2 cellular contexts compared by ENCODE assay signal in genomic region chr15:64928626-64929220, GRCh38.
TF ChIP-seq lines count a peak whose summit lies in the region.

No MANE protein-coding gene starts in this region.

TF ChIP-seq in GM12891, 5 proteins besides CTCF, POLR2A, EP300 and RAD21:
- TF ChIP-seq POU2F2 (IDR thresholded peaks at IDR 0.05; ENCODE audit: low read depth, low read length) = no peak

TF ChIP-seq in GM12878, 131 proteins besides CTCF, POLR2A, EP300 and RAD21:
- no peak for TF ChIP-seq POLR2AphosphoS5 (IDR thresholded peaks at IDR 0.05; ENCODE audit: low read length)
- TF ChIP-seq ZBTB4 (CRISPR knock-in tag; IDR thresholded peaks at IDR 0.05) = no peak
- TF ChIP-seq POU2F2 (IDR thresholded peaks at IDR 0.05; ENCODE audit: borderline replicate concordance, low read depth, low read length) = no peak
- no peak for TF ChIP-seq JUND (IDR thresholded peaks at IDR 0.05; ENCODE audit: low read depth, low read length)
- TF ChIP-seq BRCA1 (IDR thresholded peaks at IDR 0.05; ENCODE audit: low read depth, low read length) = no peak
- no peak for TF ChIP-seq ZBED1 (IDR thresholded peaks at IDR 0.05; ENCODE audit: borderline replicate concordance)
- no peak for TF ChIP-seq SREBF1 (IDR thresholded peaks at IDR 0.05; ENCODE audit: low read length)
- no peak for TF ChIP-seq SMARCA5 (IDR thresholded peaks at IDR 0.05)
- TF ChIP-seq, protein P1, sequence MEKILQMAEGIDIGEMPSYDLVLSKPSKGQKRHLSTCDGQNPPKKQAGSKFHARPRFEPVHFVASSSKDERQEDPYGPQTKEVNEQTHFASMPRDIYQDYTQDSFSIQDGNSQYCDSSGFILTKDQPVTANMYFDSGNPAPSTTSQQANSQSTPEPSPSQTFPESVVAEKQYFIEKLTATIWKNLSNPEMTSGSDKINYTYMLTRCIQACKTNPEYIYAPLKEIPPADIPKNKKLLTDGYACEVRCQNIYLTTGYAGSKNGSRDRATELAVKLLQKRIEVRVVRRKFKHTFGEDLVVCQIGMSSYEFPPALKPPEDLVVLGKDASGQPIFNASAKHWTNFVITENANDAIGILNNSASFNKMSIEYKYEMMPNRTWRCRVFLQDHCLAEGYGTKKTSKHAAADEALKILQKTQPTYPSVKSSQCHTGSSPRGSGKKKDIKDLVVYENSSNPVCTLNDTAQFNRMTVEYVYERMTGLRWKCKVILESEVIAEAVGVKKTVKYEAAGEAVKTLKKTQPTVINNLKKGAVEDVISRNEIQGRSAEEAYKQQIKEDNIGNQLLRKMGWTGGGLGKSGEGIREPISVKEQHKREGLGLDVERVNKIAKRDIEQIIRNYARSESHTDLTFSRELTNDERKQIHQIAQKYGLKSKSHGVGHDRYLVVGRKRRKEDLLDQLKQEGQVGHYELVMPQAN (conservative IDR thresholded peaks at IDR 0.05) = no peak
- TF ChIP-seq TCF3 (IDR thresholded peaks at IDR 0.05; ENCODE audit: borderline replicate concordance, insufficient read depth, low read depth, low read length) = no peak
- TF ChIP-seq LARP7 (IDR thresholded peaks at IDR 0.05) = no peak
- no peak for TF ChIP-seq SMC3 (IDR thresholded peaks at IDR 0.05; ENCODE audit: borderline replicate concordance, low read length)
- no peak for TF ChIP-seq ATF3 (IDR thresholded peaks at IDR 0.05; ENCODE audit: borderline replicate concordance, extremely low read depth, low read depth, low read length)
- no peak for TF ChIP-seq CEBPZ (IDR thresholded peaks at IDR 0.05; ENCODE audit: low read depth, low read length)
- TF ChIP-seq TBL1XR1 (IDR thresholded peaks at IDR 0.05; ENCODE audit: low read depth, low read length) = no peak
